Comparison of ENCODE assay signal across 1 cellular context in the genomic region with DNA sequence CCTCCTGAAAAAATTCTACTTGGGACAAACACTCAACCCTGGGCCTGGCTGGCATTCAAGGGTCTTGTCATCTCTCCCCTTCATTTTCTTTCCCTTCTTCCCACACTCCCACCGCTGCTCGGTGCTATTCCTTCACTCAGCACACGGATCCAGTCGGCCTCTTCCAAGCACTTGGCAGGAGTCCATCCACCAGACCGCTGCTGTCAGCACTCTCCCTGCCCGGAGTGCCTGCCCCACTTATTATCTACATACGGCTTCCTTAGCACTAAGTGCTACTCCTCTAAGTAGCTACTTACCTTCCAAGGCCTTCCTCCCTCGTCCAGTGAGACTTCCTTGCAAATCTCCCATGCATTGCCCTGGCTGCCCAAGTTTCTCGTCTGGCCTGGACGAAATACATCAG.
A peak's percentile ranks its signal among the peaks of the same experiment; 100 is the strongest.
TF ChIP-seq lines count a peak whose summit lies in the region.

No MANE protein-coding gene starts in this region.

TF ChIP-seq in HEK293, 187 proteins besides CTCF, POLR2A, EP300 and RAD21 (continued from another document):
- no peak for TF ChIP-seq HIC1 (tag by site-specific recombination; IDR thresholded peaks at IDR 0.05)
- TF ChIP-seq, protein P1, sequence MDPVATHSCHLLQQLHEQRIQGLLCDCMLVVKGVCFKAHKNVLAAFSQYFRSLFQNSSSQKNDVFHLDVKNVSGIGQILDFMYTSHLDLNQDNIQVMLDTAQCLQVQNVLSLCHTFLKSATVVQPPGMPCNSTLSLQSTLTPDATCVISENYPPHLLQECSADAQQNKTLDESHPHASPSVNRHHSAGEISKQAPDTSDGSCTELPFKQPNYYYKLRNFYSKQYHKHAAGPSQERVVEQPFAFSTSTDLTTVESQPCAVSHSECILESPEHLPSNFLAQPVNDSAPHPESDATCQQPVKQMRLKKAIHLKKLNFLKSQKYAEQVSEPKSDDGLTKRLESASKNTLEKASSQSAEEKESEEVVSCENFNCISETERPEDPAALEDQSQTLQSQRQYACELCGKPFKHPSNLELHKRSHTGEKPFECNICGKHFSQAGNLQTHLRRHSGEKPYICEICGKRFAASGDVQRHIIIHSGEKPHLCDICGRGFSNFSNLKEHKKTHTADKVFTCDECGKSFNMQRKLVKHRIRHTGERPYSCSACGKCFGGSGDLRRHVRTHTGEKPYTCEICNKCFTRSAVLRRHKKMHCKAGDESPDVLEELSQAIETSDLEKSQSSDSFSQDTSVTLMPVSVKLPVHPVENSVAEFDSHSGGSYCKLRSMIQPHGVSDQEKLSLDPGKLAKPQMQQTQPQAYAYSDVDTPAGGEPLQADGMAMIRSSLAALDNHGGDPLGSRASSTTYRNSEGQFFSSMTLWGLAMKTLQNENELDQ (tag by site-specific recombination; IDR thresholded peaks at IDR 0.05; ENCODE audit: low read depth), result no peak
- TF ChIP-seq ZNF701 (tag by site-specific recombination; IDR thresholded peaks at IDR 0.05), result no peak
- TF ChIP-seq ZNF704 (tag by site-specific recombination; IDR thresholded peaks at IDR 0.05), result no peak
- no peak for TF ChIP-seq ZBTB21 (tag by site-specific recombination; IDR thresholded peaks at IDR 0.05)
- TF ChIP-seq ZNF561 (tag by site-specific recombination; IDR thresholded peaks at IDR 0.05; ENCODE audit: borderline replicate concordance), result no peak
- no peak for TF ChIP-seq ZNF530 (tag by site-specific recombination; IDR thresholded peaks at IDR 0.05; ENCODE audit: low read depth)
- TF ChIP-seq ZNF654 (tag by site-specific recombination; IDR thresholded peaks at IDR 0.05; ENCODE audit: low read depth), result no peak
- TF ChIP-seq ZNF549 (tag by site-specific recombination; IDR thresholded peaks at IDR 0.05), result no peak
- no peak for TF ChIP-seq ZNF510 (tag by site-specific recombination; IDR thresholded peaks at IDR 0.05; ENCODE audit: insufficient replicate concordance)
- no peak for TF ChIP-seq ZNF473 (tag by site-specific recombination; IDR thresholded peaks at IDR 0.05)
- TF ChIP-seq ZNF785 (tag by site-specific recombination; IDR thresholded peaks at IDR 0.05), result no peak
- no peak for TF ChIP-seq ZNF843 (tag by site-specific recombination; IDR thresholded peaks at IDR 0.05)
- TF ChIP-seq ZBTB48 (tag by site-specific recombination; IDR thresholded peaks at IDR 0.05), result no peak
- TF ChIP-seq ZBTB8A (tag by site-specific recombination; IDR thresholded peaks at IDR 0.05), result no peak
- TF ChIP-seq ZNF202 (tag by site-specific recombination; IDR thresholded peaks at IDR 0.05; ENCODE audit: borderline replicate concordance), result no peak
- no peak for TF ChIP-seq TRIM28 (IDR thresholded peaks at IDR 0.05; ENCODE audit: borderline replicate concordance, low read length)
- TF ChIP-seq ZNF670 (tag by site-specific recombination; IDR thresholded peaks at IDR 0.05; ENCODE audit: low read depth), result no peak
- TF ChIP-seq INSM2 (tag by site-specific recombination; IDR thresholded peaks at IDR 0.05), result no peak
- peak; percentile 26; the same call in 1 of the 2 replicates for TF ChIP-seq ZXDB (tag by site-specific recombination; IDR thresholded peaks at IDR 0.05)
- TF ChIP-seq ZNF114 (tag by site-specific recombination; IDR thresholded peaks at IDR 0.05), result no peak
- peak; percentile 96 for TF ChIP-seq OSR2 (tag by site-specific recombination; IDR thresholded peaks at IDR 0.05)
- TF ChIP-seq, protein P2, sequence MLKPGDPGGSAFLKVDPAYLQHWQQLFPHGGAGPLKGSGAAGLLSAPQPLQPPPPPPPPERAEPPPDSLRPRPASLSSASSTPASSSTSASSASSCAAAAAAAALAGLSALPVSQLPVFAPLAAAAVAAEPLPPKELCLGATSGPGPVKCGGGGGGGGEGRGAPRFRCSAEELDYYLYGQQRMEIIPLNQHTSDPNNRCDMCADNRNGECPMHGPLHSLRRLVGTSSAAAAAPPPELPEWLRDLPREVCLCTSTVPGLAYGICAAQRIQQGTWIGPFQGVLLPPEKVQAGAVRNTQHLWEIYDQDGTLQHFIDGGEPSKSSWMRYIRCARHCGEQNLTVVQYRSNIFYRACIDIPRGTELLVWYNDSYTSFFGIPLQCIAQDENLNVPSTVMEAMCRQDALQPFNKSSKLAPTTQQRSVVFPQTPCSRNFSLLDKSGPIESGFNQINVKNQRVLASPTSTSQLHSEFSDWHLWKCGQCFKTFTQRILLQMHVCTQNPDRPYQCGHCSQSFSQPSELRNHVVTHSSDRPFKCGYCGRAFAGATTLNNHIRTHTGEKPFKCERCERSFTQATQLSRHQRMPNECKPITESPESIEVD (tag by site-specific recombination; IDR thresholded peaks at IDR 0.05), result no peak
- no peak for TF ChIP-seq ZIC2 (tag by site-specific recombination; IDR thresholded peaks at IDR 0.05)
- TF ChIP-seq ZNF830 (tag by site-specific recombination; IDR thresholded peaks at IDR 0.05; ENCODE audit: low read depth), result no peak
- no peak for TF ChIP-seq ZSCAN23 (tag by site-specific recombination; IDR thresholded peaks at IDR 0.05)
- TF ChIP-seq ZFP37 (tag by site-specific recombination; IDR thresholded peaks at IDR 0.05), result no peak
- TF ChIP-seq ZNF548 (tag by site-specific recombination; IDR thresholded peaks at IDR 0.05), result no peak
- no peak for TF ChIP-seq ZNF514 (tag by site-specific recombination; IDR thresholded peaks at IDR 0.05)
- no peak for TF ChIP-seq ZNF138 (tag by site-specific recombination; IDR thresholded peaks at IDR 0.05; ENCODE audit: borderline replicate concordance)
- TF ChIP-seq ZNF529 (tag by site-specific recombination; IDR thresholded peaks at IDR 0.05; ENCODE audit: insufficient replicate concordance), result no peak
- TF ChIP-seq, protein P3, sequence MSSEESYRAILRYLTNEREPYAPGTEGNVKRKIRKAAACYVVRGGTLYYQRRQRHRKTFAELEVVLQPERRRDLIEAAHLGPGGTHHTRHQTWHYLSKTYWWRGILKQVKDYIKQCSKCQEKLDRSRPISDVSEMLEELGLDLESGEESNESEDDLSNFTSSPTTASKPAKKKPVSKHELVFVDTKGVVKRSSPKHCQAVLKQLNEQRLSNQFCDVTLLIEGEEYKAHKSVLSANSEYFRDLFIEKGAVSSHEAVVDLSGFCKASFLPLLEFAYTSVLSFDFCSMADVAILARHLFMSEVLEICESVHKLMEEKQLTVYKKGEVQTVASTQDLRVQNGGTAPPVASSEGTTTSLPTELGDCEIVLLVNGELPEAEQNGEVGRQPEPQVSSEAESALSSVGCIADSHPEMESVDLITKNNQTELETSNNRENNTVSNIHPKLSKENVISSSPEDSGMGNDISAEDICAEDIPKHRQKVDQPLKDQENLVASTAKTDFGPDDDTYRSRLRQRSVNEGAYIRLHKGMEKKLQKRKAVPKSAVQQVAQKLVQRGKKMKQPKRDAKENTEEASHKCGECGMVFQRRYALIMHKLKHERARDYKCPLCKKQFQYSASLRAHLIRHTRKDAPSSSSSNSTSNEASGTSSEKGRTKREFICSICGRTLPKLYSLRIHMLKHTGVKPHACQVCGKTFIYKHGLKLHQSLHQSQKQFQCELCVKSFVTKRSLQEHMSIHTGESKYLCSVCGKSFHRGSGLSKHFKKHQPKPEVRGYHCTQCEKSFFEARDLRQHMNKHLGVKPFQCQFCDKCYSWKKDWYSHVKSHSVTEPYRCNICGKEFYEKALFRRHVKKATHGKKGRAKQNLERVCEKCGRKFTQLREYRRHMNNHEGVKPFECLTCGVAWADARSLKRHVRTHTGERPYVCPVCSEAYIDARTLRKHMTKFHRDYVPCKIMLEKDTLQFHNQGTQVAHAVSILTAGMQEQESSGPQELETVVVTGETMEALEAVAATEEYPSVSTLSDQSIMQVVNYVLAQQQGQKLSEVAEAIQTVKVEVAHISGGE (tag by site-specific recombination; conservative IDR thresholded peaks at IDR 0.05; ENCODE audit: low read depth), result no peak
- no peak for TF ChIP-seq YY2 (tag by site-specific recombination; IDR thresholded peaks at IDR 0.05)
- 0 out of 2 replicates have a peak, but pooled peaks have one; percentile 25 for TF ChIP-seq ZNF692 (tag by site-specific recombination; IDR thresholded peaks at IDR 0.05)
- peak; percentile 62 for TF ChIP-seq ZBTB17 (tag by site-specific recombination; IDR thresholded peaks at IDR 0.05)
- TF ChIP-seq GLI2 (tag by site-specific recombination; IDR thresholded peaks at IDR 0.05; ENCODE audit: borderline replicate concordance, low read depth), result no peak
- no peak for TF ChIP-seq ZNF24 (tag by site-specific recombination; IDR thresholded peaks at IDR 0.05)
- peak; percentile 57 for TF ChIP-seq SP7 (tag by site-specific recombination; IDR thresholded peaks at IDR 0.05)
- TF ChIP-seq EGR2 (tag by site-specific recombination; IDR thresholded peaks at IDR 0.05; ENCODE audit: low read depth), result no peak
- TF ChIP-seq ATF2 (tag by site-specific recombination; IDR thresholded peaks at IDR 0.05; ENCODE audit: low read depth), result no peak
TF ChIP-seq in HEK293: peak in this region for 14.
